12 cellular contexts compared by ENCODE assay signal in genomic region chr2:84705858-84706257, GRCh38.
DNase-seq lines count a peak whose midpoint lies in the region; ATAC-seq lines count a peak whose summit lies in the region.
"Had no signal": no experiment of that assay in that cellular context is flagged by ENCODE, and none has a peak within 500 bp of the region (broad histone marks: within the 10 kb centered on the region; RNA-seq: fewer than 3 reads in every experiment).

No MANE protein-coding gene starts in this region.

- no peaks in the 10 kb centered on the region for H3K27me3 Mint-ChIP-seq in stimulated activated naive CD8-positive, alpha-beta T cell treated with anti-CD3 and anti-CD28 coated beads, Interleukin-15, amount 100 ng/mL, for 72 hours
- H3K27me3 Mint-ChIP-seq in activated naive CD8-positive, alpha-beta T cell treated with anti-CD3 and anti-CD28 coated beads, Interleukin-2, amount 10 ng/mL, durations not matched to agents 7 days and 5 days: no peaks in the 10 kb centered on the region

- peaks cover 21% of the 10 kb centered on the region for H3K36me3 Mint-ChIP-seq in activated naive CD8-positive, alpha-beta T cell treated with anti-CD3 and anti-CD28 coated beads, Interleukin-2, amount 10 ng/mL, durations not matched to agents 7 days and 5 days
- H3K36me3 Mint-ChIP-seq: CD14-positive monocyte had no signal

- H3K4me1 Mint-ChIP-seq in stimulated activated naive CD8-positive, alpha-beta T cell treated with anti-CD3 and anti-CD28 coated beads, Interleukin-15, amount 100 ng/mL, for 72 hours: peaks cover 21% of the 10 kb centered on the region
- peaks cover 5% of the 10 kb centered on the region for H3K4me1 Mint-ChIP-seq in activated naive CD8-positive, alpha-beta T cell treated with anti-CD3 and anti-CD28 coated beads, Interleukin-2, amount 10 ng/mL, durations not matched to agents 7 days and 5 days
- H3K4me1 Mint-ChIP-seq: CD14-positive monocyte had no signal

- POLR2A ChIA-PET in activated naive CD8-positive, alpha-beta T cell treated with anti-CD3 and anti-CD28 coated beads, Interleukin-2, amount 10 ng/mL, durations not matched to agents 7 days and 5 days (lab: Charles Lee): interaction anchor here (0.6 kb wide), 1 partner anchor 56 kb away, joined by 3 read pairs; no protein-coding TSS in a partner anchor

- no peak overlapping the region for H3K4me3 Mint-ChIP-seq in stimulated activated naive CD8-positive, alpha-beta T cell treated with anti-CD3 and anti-CD28 coated beads, Interleukin-15, amount 100 ng/mL, for 72 hours
- peak overlapping the region; percentile 31 for H3K4me3 Mint-ChIP-seq in activated naive CD8-positive, alpha-beta T cell treated with anti-CD3 and anti-CD28 coated beads, Interleukin-2, amount 10 ng/mL, durations not matched to agents 7 days and 5 days
- H3K4me3 Mint-ChIP-seq: CD14-positive monocyte, HFFc6 had no signal

- DNase-seq in NOMO-1 treated with DMSO at 0.1 percent for 48 hours (lab: John Stamatoyannopoulos, UW; ENCODE audit: unreplicated experiment) (peak; percentile 14), NOMO-1 treated with dmso at 0.1 percent for 144 hours (lab: John Stamatoyannopoulos, UW; ENCODE audit: unreplicated experiment) (no peak), iPS-NIHi11 (ENCODE audit: low spot score) (no peak), ecto neural progenitor cell (ENCODE audit: low spot score) (no peak)
- DNase-seq in stimulated activated naive CD8-positive, alpha-beta T cell treated with anti-CD3 and anti-CD28 coated beads, Interleukin-15, amount 100 ng/mL, for 72 hours: no peak
- no peak for DNase-seq in stimulated activated naive CD8-positive, alpha-beta T cell treated with anti-CD3 and anti-CD28 coated beads, Interleukin-15, Interleukin-2, amounts not matched to agents 100 U/mL and 50 U/mL, for 24 hours
- DNase-seq in activated naive CD8-positive, alpha-beta T cell treated with anti-CD3 and anti-CD28 coated beads, Interleukin-2, amount 10 ng/mL, durations not matched to agents 7 days and 5 days: no peak
- DNase-seq: DMS53, GF-D8, HCEC 1CT, HFFc6 had no signal

- ATAC-seq in stimulated activated naive CD8-positive, alpha-beta T cell treated with anti-CD3 and anti-CD28 coated beads, Interleukin-15, amount 100 ng/mL, for 72 hours: peak; percentile 56
- no peak for ATAC-seq in stimulated activated naive CD8-positive, alpha-beta T cell treated with anti-CD3 and anti-CD28 coated beads, Interleukin-15, Interleukin-2, amounts not matched to agents 100 U/mL and 50 U/mL, for 24 hours
- ATAC-seq in activated naive CD8-positive, alpha-beta T cell treated with anti-CD3 and anti-CD28 coated beads, Interleukin-2, amount 10 ng/mL, durations not matched to agents 7 days and 5 days (ENCODE audit: low read depth): peak; percentile 47

- no peak overlapping the region for H3K27ac Mint-ChIP-seq in stimulated activated naive CD8-positive, alpha-beta T cell treated with anti-CD3 and anti-CD28 coated beads, Interleukin-15, amount 100 ng/mL, for 72 hours
- H3K27ac Mint-ChIP-seq in activated naive CD8-positive, alpha-beta T cell treated with anti-CD3 and anti-CD28 coated beads, Interleukin-2, amount 10 ng/mL, durations not matched to agents 7 days and 5 days: peak overlapping the region; percentile 74
- H3K27ac Mint-ChIP-seq: CD14-positive monocyte, HFFc6 had no signal

- H3K9me3 Mint-ChIP-seq in stimulated activated naive CD8-positive, alpha-beta T cell treated with anti-CD3 and anti-CD28 coated beads, Interleukin-15, amount 100 ng/mL, for 72 hours: peaks cover 12 to 25% of the 10 kb centered on the region in 2 donors
- H3K9me3 Mint-ChIP-seq in activated naive CD8-positive, alpha-beta T cell treated with anti-CD3 and anti-CD28 coated beads, Interleukin-2, amount 10 ng/mL, durations not matched to agents 7 days and 5 days: peaks cover 25% of the 10 kb centered on the region
- H3K9me3 Mint-ChIP-seq: HFFc6 had no signal
